In the genomic region with DNA sequence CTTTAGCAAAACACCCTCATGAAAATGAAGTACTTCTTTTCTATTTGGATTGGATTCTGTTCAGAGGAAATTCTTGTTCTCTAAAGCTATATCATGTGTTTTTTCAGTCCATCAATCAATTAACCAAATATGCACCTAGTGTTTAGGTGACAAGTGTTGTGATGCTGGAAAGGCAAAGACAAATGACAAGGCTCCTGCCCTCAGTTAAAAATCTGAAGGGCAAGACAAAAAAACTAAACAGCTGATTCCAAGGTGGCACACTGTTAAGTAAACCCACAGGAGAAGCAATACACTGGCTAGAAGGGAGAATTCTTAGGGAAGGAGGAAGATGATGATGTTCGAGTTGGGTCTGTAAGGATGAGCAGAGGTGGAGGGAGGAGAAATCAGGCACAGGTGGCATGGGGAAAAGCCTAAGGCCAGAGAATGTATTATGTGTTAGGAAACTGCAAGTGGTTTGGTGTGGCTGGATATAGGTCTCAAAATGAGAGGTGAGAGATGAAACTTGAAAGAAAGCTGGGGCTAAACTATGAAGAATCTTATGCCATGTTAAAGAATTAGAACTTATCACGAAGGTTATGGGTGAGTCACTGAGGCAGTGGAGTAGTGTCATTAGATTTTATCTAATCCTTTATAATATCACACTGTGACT, we compare ENCODE assay signal across 8 cellular contexts. TPM values are rescaled to one million over a fixed set of nuclear protein-coding genes. Genes with fewer than 3 reads are reported as not detected.
DNase-seq lines count a peak whose midpoint lies in the region; ATAC-seq lines count a peak whose summit lies in the region.

No MANE protein-coding gene starts in this region.

- H3K27me3 ChIP-seq in GM23248 (replicated peaks; ENCODE audit: insufficient read depth) = no peaks in the 10 kb centered on the region

- 62 to 65% methylated on average over 2 of the region's 2 CpGs for WGBS in GM23248 (ENCODE audit: low coverage in 1 of 2, low lambda C conversion rate in 2 of 2, missing lambda C conversion rate in 2 of 2), 2 experiments

- H3K9ac ChIP-seq in GM23248 = no peak overlapping the region

- H3K79me2 ChIP-seq in GM23248 (ENCODE audit: insufficient read depth) = no peaks in the 10 kb centered on the region

- H3K9me2 ChIP-seq in GM23248 (ENCODE audit: insufficient read depth) = no peaks in the 10 kb centered on the region

- H2AFZ ChIP-seq in GM23248 = no peak overlapping the region

- peak overlapping the region; percentile 44 for H3K4me2 ChIP-seq in GM23248 (ENCODE audit: unreplicated experiment)

- H3K9me3 ChIP-seq in GM23248 (ENCODE audit: low read depth) = no peaks in the 10 kb centered on the region

- 0 out of 2 replicates have a peak, but pooled peaks cover 3% of the 10 kb centered on the region for H3F3A ChIP-seq in GM23248 (ENCODE audit: insufficient read depth)

- ATAC-seq in GM18520 (IDR thresholded peaks at IDR 0.05; ENCODE audit: unreplicated experiment) (peak; percentile 43), left lobe of liver (peak; percentile 29)

- no peak overlapping the region for H3K4me3 ChIP-seq in GM23248

- H3K36me3 ChIP-seq in GM23248 (ENCODE audit: low read depth) = no peaks in the 10 kb centered on the region

- H3K27ac ChIP-seq in GM23248 = no peak overlapping the region

- H3K4me1 ChIP-seq in GM23248 (ENCODE audit: insufficient read depth) = peaks cover 24% of the 10 kb centered on the region

- in situ Hi-C loops in GM23248 (cut with MboI) = no loop called here

- DNase-seq in GM23248 = peak; percentile 37
- DNase-seq in NAMALWA (ENCODE audit: low spot score) = peak; percentile 26
- no peak for DNase-seq in left lobe of liver (ENCODE audit: low spot score)
- no peak for DNase-seq in DMS79 treated with DMSO at 0.1 percent for 48 hours (lab: John Stamatoyannopoulos, UW)
- DNase-seq in NCI-H774 (lab: John Stamatoyannopoulos, UW) = no peak
- DNase-seq in GOT3 (lab: John Stamatoyannopoulos, UW) = no peak
- DNase-seq in C1 segment of cervical spinal cord (lab: John Stamatoyannopoulos, UW) = no peak

- H4K20me1 ChIP-seq in GM23248 (ENCODE audit: insufficient read depth) = no peaks in the 10 kb centered on the region

RNA-seq across cellular contexts. Expression of a gene that starts 51.8 kb away (rescaled TPM):
- not detected in 2 replicates for total RNA-seq in GM23248 (2014; rRNA removed; shearing (Covaris generic))
- not detected in 2 replicates for polyA plus RNA-seq in GM23248 (2016; fragmentation: Nextera tagmentation; extraction: Ambion mirVana)
- 0.38 TPM for total RNA-seq in left lobe of liver

Comparison
In these comparisons a context has a peak if more than half of its experiments do, and no peak if none do; other contexts are left out.
1. DNase-seq: peak in GM23248 (single experiment) and NAMALWA (single experiment); none in left lobe of liver (single experiment), DMS79 treated with DMSO at 0.1 percent for 48 hours (single experiment), NCI-H774 (single experiment), GOT3 (single experiment) and C1 segment of cervical spinal cord (0 of 14).